Comparison of ENCODE assay signal across 13 cellular contexts in genomic region chr22:24426859-24427499, GRCh38. TPM values are rescaled to one million over a fixed set of nuclear protein-coding genes. Genes with fewer than 3 reads are reported as not detected.
DNase-seq lines count a peak whose midpoint lies in the region; ATAC-seq, FAIRE-seq and TF ChIP-seq lines count a peak whose summit lies in the region.
"Had no signal": no experiment of that assay in that cellular context is flagged by ENCODE, and none has a peak within 500 bp of the region (broad histone marks: within the 10 kb centered on the region; RNA-seq: fewer than 3 reads in every experiment).

No MANE protein-coding gene starts in this region.

- peak overlapping the region; percentile 73 for H3K9ac ChIP-seq in GM12878 (ENCODE audit: control insufficient read depth, insufficient read depth, low read length)

- POLR2A ChIA-PET in activated CD4-positive, alpha-beta T cell treated with anti-CD3 and anti-CD28 coated beads for 36 hours (lab: Charles Lee) = interaction anchor here (0.7 to 1.0 kb wide), 4 partner anchors 8 to 127 kb away, joined by 3 to 6 read pairs (median 3); no protein-coding TSS in a partner anchor
- POLR2A ChIA-PET in GM12878 (lab: Charles Lee) = interaction anchor here (0.5 to 3.7 kb wide), 12 partner anchors 8 to 87 kb away, joined by 3 to 24 read pairs (median 7); no protein-coding TSS in a partner anchor

- no peak for TF ChIP-seq POLR2A in GM12878 (IDR thresholded peaks at IDR 0.05; ENCODE audit: low read depth, low read length)
- TF ChIP-seq POLR2A in spleen (IDR thresholded peaks at IDR 0.05) = no peak

- H3K4me3 Mint-ChIP-seq in activated CD4-positive, alpha-beta T cell treated with anti-CD3 and anti-CD28 coated beads for 36 hours = peak overlapping the region; percentile 94

- SMC1A ChIA-PET in GM12878 (lab: Charles Lee; ENCODE audit: uncharacterized antibody, unreplicated experiment) = interaction anchor here (0.5 to 8.9 kb wide), 14 partner anchors 10 to 418 kb away, joined by 3 to 48 read pairs (median 6); no protein-coding TSS in a partner anchor

- H3K4me1 ChIP-seq in GM12878 (ENCODE audit: control insufficient read depth, insufficient read depth, low read length) (peaks cover 38% of the 10 kb centered on the region), spleen (peaks cover 31 to 99% (median 85%) of the 10 kb centered on the region in 6 donors)

- H3K27me3 ChIP-seq in GM12878 (replicated peaks in 1 of 2; ENCODE audit: control insufficient read depth in 2 of 2, insufficient read depth in 2 of 2, low read length in 1 of 2) (no peaks in the 10 kb centered on the region), spleen (replicated peaks in 1 of 7) (peaks cover 0 to 10% (median 0%) of the 10 kb centered on the region in 7 donors)

- H3K36me3 ChIP-seq in GM12878 (ENCODE audit: control insufficient read depth in 2 of 2, insufficient read depth in 2 of 2, low read length in 1 of 2) (no peaks in the 10 kb centered on the region), spleen (no peaks in the 10 kb centered on the region)

- ATAC-seq in activated CD4-positive, alpha-beta T cell treated with anti-CD3 and anti-CD28 coated beads for 36 hours = peak; percentile 3
- ATAC-seq in GM12878 (no peak; the same call in 2 of the 3 replicates), HG02852 (IDR thresholded peaks at IDR 0.05; ENCODE audit: unreplicated experiment) (no peak), GM19397 (IDR thresholded peaks at IDR 0.05; ENCODE audit: unreplicated experiment) (no peak)
- ATAC-seq: psoas muscle had no signal

- peak overlapping the region; percentile 83 for H3K4me2 ChIP-seq in GM12878 (ENCODE audit: control insufficient read depth, insufficient read depth)

- WGBS in GM12878 (ENCODE audit: insufficient coverage, insufficient replicate concordance, low lambda C conversion rate, missing lambda C conversion rate) = 43% methylated on average over 19 of the region's 19 CpGs
- 63 to 83% (median 71%) methylated on average over 9 to 19 of the region's 19 CpGs for WGBS in spleen, 5 donors

- BruUV-seq in GM12878 (replicated peaks; lab: Mats Ljungman, UMichigan) = no TSS peak

- peaks cover 16% of the 10 kb centered on the region for H3K36me3 Mint-ChIP-seq in activated CD4-positive, alpha-beta T cell treated with anti-CD3 and anti-CD28 coated beads for 36 hours (ENCODE audit: low read depth)

- no peaks in the 10 kb centered on the region for H4K20me1 ChIP-seq in GM12878 (ENCODE audit: control insufficient read depth, insufficient read depth)

- H3K27me3 Mint-ChIP-seq in activated CD4-positive, alpha-beta T cell treated with anti-CD3 and anti-CD28 coated beads for 36 hours = peaks cover 3% of the 10 kb centered on the region

- no peak for TF ChIP-seq RAD21 in GM12878 (IDR thresholded peaks at IDR 0.05; ENCODE audit: insufficient read depth, low read depth, low read length)

- H3K27ac Mint-ChIP-seq in activated CD4-positive, alpha-beta T cell treated with anti-CD3 and anti-CD28 coated beads for 36 hours = peak overlapping the region; percentile 99

- H3K27ac ChIP-seq in GM12878 (ENCODE audit: control insufficient read depth, insufficient read depth) (peak overlapping the region; percentile 89), spleen (peak overlapping the region; percentile 76 to 96 (median 90))
- H3K27ac ChIP-seq: psoas muscle had no signal

- no peak for TF ChIP-seq EP300 in GM12878 (IDR thresholded peaks at IDR 0.05; ENCODE audit: borderline replicate concordance in 1 of 2, control insufficient read depth in 1 of 2, low read depth in 2 of 2, low read length in 2 of 2)

- RAD21 ChIA-PET in GM12878 (lab: Charles Lee; ENCODE audit: unreplicated experiment) = interaction anchor here (1.4 to 10.4 kb wide), 9 partner anchors 8 to 128 kb away, joined by 3 to 107 read pairs (median 8); partner anchors contain the start of gene GUCD1

- CTCF ChIA-PET in activated CD4-positive, alpha-beta T cell treated with anti-CD3 and anti-CD28 coated beads for 36 hours (lab: Charles Lee) = interaction anchor here (0.6 to 2.1 kb wide), 6 partner anchors 10 to 95 kb away, joined by 3 to 12 read pairs (median 4); no protein-coding TSS in a partner anchor
- CTCF ChIA-PET in GM12878 (lab: Yijun Ruan, JAX) = interaction anchor here (0.6 to 19.9 kb wide), 7 partner anchors 10 to 125 kb away, joined by 3 to 332 read pairs (median 9); no protein-coding TSS in a partner anchor

- H3K9me3 Mint-ChIP-seq in activated CD4-positive, alpha-beta T cell treated with anti-CD3 and anti-CD28 coated beads for 36 hours (ENCODE audit: low read depth) = no peaks in the 10 kb centered on the region

- peaks cover 56% of the 10 kb centered on the region for H3K4me1 Mint-ChIP-seq in activated CD4-positive, alpha-beta T cell treated with anti-CD3 and anti-CD28 coated beads for 36 hours

- H3K4me3 ChIP-seq in Jurkat, Clone E6-1 (ENCODE audit: low read length) = peak overlapping the region; percentile 37
- peak overlapping the region; percentile 60 for H3K4me3 ChIP-seq in GM12878
- peak overlapping the region; percentile 12 to 74 (median 44) for H3K4me3 ChIP-seq in spleen
- H3K4me3 ChIP-seq: psoas muscle had no signal

- H3K9me3 ChIP-seq in GM12878 (replicated peaks; ENCODE audit: control insufficient read depth, insufficient read depth, low read length) (no peaks in the 10 kb centered on the region), spleen (no peaks in the 10 kb centered on the region)
- H3K9me3 ChIP-seq: psoas muscle had no signal

- FAIRE-seq in GM12878 (lab: Jason Lieb, UNC) = no peak

- TF ChIP-seq CTCF in GM12878 (IDR thresholded peaks at IDR 0.05 in 2 of 3, conservative IDR thresholded peaks at IDR 0.05 in 1 of 3; ENCODE audit: control insufficient read depth in 2 of 3, extremely low read depth in 1 of 3, insufficient read depth in 1 of 3, low read depth in 3 of 3, low read length in 3 of 3) = no peak
- TF ChIP-seq CTCF in spleen (IDR thresholded peaks at IDR 0.05 in 8 of 11, conservative IDR thresholded peaks at IDR 0.05 in 3 of 11) = no peak

- DNase-seq in activated CD4-positive, alpha-beta T cell treated with anti-CD3 and anti-CD28 coated beads for 36 hours = peak; percentile 48
- DNase-seq in activated CD4-positive, alpha-beta T cell treated with anti-CD3 and anti-CD28 coated beads, Interleukin-2, amount 50 U/mL, for 4 hours = no peak
- DNase-seq in Jurkat, Clone E6-1 (ENCODE audit: low read depth, low spot score) = no peak
- DNase-seq in GM12878 (ENCODE audit: low read depth, low spot score) = no peak
- DNase-seq in spleen = peak; percentile 87
- DNase-seq in activated effector memory CD4-positive, alpha-beta T cell treated with Interleukin-2 at 50 U/mL for 16 hours = no peak
- DNase-seq: 8988T, islet precursor cell, NCI-H2107 had no signal

- intact Hi-C loops in activated CD4-positive, alpha-beta T cell treated with anti-CD3 and anti-CD28 coated beads for 36 hours (cut with DNase I, micrococcal nuclease) = loop anchor here (1.0 to 10.0 kb wide), 6 partner anchors 59 to 532 kb away; partner anchors contain the start of genes CABIN1 (in 1 of the 2), MIF (in 1 of the 2), SGSM1 (in 1 of the 2) and SPECC1L (in 1 of the 2)
- intact Hi-C loops in GM12878 (cut with micrococcal nuclease; ENCODE audit: unreplicated experiment) (no loop called here), spleen (cut with DNase I; ENCODE audit: low total_unique reads) (no loop called here)

- H3K79me2 ChIP-seq in GM12878 (ENCODE audit: control insufficient read depth, insufficient read depth, low read length) = peaks cover 70% of the 10 kb centered on the region

- in situ Hi-C loops in GM12878 (cut with MboI) = no loop called here

- H2AFZ ChIP-seq in GM12878 (ENCODE audit: control insufficient read depth, low read depth, low read length) = peak overlapping the region; percentile 86

TF ChIP-seq in GM12878, 131 proteins besides CTCF, POLR2A, EP300 and RAD21 (continues in another document):
- TF ChIP-seq TBL1XR1 (IDR thresholded peaks at IDR 0.05; ENCODE audit: low read depth, low read length) = no peak

RNA-seq across cellular contexts. Expression of gene ADORA2A, which starts 0.4 kb away (rescaled TPM):
- 10 to 100 TPM; 30.6 to 31.3 TPM for total RNA-seq in activated CD4-positive, alpha-beta T cell treated with anti-CD3 and anti-CD28 coated beads for 36 hours
- 6.1 TPM for polyA plus RNA-seq in Jurkat, Clone E6-1 (2012; ENCODE audit: insufficient read depth, insufficient read length)
- 55.4 and 60.9 TPM in 2 replicates for total RNA-seq in GM12878 (2013; cell fraction: nucleolus; rRNA removed)
- total RNA-seq in GM12878 (2014; rRNA removed) (27.4 and 28.5 TPM in 2 replicates), GM12878 (2014; rRNA removed; fragmentation: Illumina TruSeq; extraction: Trizol) (10.5 and 10.9 TPM in 2 replicates), GM12878 (2021) (22.9 and 23.6 TPM in 2 replicates), spleen (10 to 100 TPM; 15.8 to 31.1 (median 25.2) TPM)
- polyA plus RNA-seq in GM12878 (2011; ENCODE audit: low read depth) = 9.5 TPM
- polyA plus RNA-seq in GM12878 (2011; rRNA removed) (16.2 and 31.2 TPM in 2 replicates), GM12878 (2014; fragmentation: Illumina TruSeq; extraction: Trizol) (4.6 and 15.9 TPM in 2 replicates), GM12878 (2014; fragmentation: Nextera tagmentation; extraction: Ambion mirVana) (1 to 10 TPM in 1 of 2 experiments, under 1 TPM in 1; 0.69 to 1.6 TPM), GM12878 (2014; rRNA removed) (29.6 and 30.5 TPM in 2 replicates), GM12878 (2016; fragmentation: Nextera tagmentation; extraction: Ambion mirVana) (10 to 100 TPM; 15.8 to 20.6 TPM), spleen (10 to 100 TPM in 2 of 3 donors, 1 to 10 TPM in 1; 8.3 to 14.8 (median 14.2) TPM)
- 49.3 and 77.4 TPM in 2 replicates for polyA plus RNA-seq in GM12878 (2011; cell fraction: cytosol; rRNA removed)
- 45.4 and 47.1 TPM in 2 replicates for polyA plus RNA-seq in GM12878 (2011; cell fraction: nucleus; rRNA removed)
- 22.8 and 28.8 TPM in 2 replicates for polyA plus RNA-seq in GM12878 (2012)
- 38.3 and 56.7 TPM in 2 replicates for polyA minus RNA-seq in GM12878 (2011; rRNA and poly(A)+ RNA removed)
- 11.3 and 12.3 TPM in 2 replicates for polyA minus RNA-seq in GM12878 (2011; cell fraction: cytosol; rRNA and poly(A)+ RNA removed)
- polyA minus RNA-seq in GM12878 (2011; cell fraction: nucleus; rRNA and poly(A)+ RNA removed) = 15.4 and 23.7 TPM in 2 replicates
- total RNA-seq: esophagus mucosa had no signal

Comparison
In these comparisons a context has a peak if more than half of its experiments do, and no peak if none do; other contexts are left out.
1. DNase-seq: peak in activated CD4-positive, alpha-beta T cell treated with anti-CD3 and anti-CD28 coated beads for 36 hours (single experiment) and spleen (single experiment); none in activated CD4-positive, alpha-beta T cell treated with anti-CD3 and anti-CD28 coated beads, Interleukin-2, amount 50 U/mL, for 4 hours (0 of 2), Jurkat, Clone E6-1 (single experiment), GM12878 (single experiment) and activated effector memory CD4-positive, alpha-beta T cell treated with Interleukin-2 at 50 U/mL for 16 hours (single experiment).
2. intact Hi-C loops: an anchor here in activated CD4-positive, alpha-beta T cell treated with anti-CD3 and anti-CD28 coated beads for 36 hours (1.0 to 10.0 kb wide); none called in GM12878 and spleen.
3. Peak in every context shown above with its lines, with median percentiles within 50 percentile points of each other: H3K4me3 ChIP-seq.